ENCODE assay signal across 20 cellular contexts in the genomic region with DNA sequence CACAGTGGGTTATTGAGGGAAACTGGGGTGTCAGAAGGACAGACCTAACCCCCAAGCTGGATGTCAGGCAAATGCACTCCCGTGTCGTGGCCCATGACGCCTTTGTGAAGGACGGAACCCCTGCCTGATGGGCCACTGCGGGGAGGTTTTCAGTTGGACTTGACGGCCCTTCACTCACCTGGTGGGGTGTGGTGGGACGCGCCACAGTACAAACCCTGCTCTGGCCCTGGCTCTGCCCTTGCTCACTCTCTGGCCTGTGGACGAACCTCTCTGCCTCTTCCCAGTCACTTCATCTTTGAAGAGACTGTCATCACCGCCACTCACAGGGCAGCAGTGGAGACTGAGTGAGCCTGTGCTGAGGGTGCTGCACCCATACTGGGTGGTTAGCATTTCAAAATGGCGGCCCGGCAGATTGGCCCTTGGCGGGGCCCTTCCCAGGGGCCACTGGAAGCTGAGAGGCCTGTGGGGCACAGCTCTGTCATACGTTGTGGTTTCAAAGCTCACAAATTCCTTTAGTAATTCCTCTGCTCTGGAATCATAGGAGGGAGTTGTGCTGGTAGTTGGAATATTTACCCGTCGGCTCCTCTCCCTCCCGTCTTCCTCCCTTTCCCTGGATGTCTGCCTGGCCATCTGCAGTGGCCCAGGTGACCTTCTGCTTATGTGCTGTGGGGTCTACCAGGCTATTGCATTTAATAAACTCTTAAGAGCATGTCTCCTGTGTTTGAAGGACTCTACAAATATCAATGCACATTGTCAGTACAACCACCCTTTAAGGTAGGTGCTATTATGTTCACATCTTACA.
DNase-seq lines count a peak whose midpoint lies in the region; ATAC-seq and TF ChIP-seq lines count a peak whose summit lies in the region.
"Had no signal": no experiment of that assay in that cellular context is flagged by ENCODE, and none has a peak within 500 bp of the region (broad histone marks: within the 10 kb centered on the region; RNA-seq: fewer than 3 reads in every experiment).

No MANE protein-coding gene starts in this region.

- 85 to 88% (median 86%) methylated on average over 17 of the region's 17 CpGs for WGBS in psoas muscle, 3 donors
- WGBS in endodermal cell (ENCODE audit: insufficient coverage in 1 of 2, insufficient read length in 1 of 2), 2 experiments = 89 to 97% methylated on average over 7 to 17 of the region's 17 CpGs

- intact Hi-C loops in psoas muscle (cut with DNase I) = no loop called here

- H3K36me3 Mint-ChIP-seq in neural progenitor cell = no peaks in the 10 kb centered on the region
- no peaks in the 10 kb centered on the region for H3K36me3 Mint-ChIP-seq in endodermal cell (ENCODE audit: low read depth)

- H3K27me3 ChIP-seq in neural progenitor cell (no peaks in the 10 kb centered on the region), subcutaneous abdominal adipose tissue (ENCODE audit: control insufficient read depth in 5 of 5, insufficient read depth in 4 of 5, low read length in 5 of 5) (no peaks in the 10 kb centered on the region), psoas muscle (ENCODE audit: insufficient read depth in 3 of 3, low read length in 2 of 3) (no peaks in the 10 kb centered on the region), endodermal cell (ENCODE audit: control insufficient read depth, insufficient read depth, low read length, poor library complexity, severe bottlenecking) (no peaks in the 10 kb centered on the region)
- H3K27me3 ChIP-seq: MG63 had no signal

- in situ Hi-C loops in G401 (cut with HindIII; ENCODE audit: low sequenced_read_pairs) = no loop called here

- peaks cover 21% of the 10 kb centered on the region for H3K4me1 Mint-ChIP-seq in neural progenitor cell
- H3K4me1 Mint-ChIP-seq in endodermal cell = peaks cover 5% of the 10 kb centered on the region

- no peak overlapping the region for H3K4me3 ChIP-seq in coronary artery
- H3K4me3 ChIP-seq in neural progenitor cell = no peak overlapping the region
- no peak overlapping the region for H3K4me3 ChIP-seq in subcutaneous abdominal adipose tissue (ENCODE audit: low read depth in 1 of 5, low read length in 5 of 5)
- no peak overlapping the region for H3K4me3 ChIP-seq in psoas muscle
- no peak overlapping the region for H3K4me3 ChIP-seq in endodermal cell (ENCODE audit: low read length)
- H3K4me3 ChIP-seq: MG63, PC-9 had no signal

- ATAC-seq in psoas muscle (no peak), HG03565 (IDR thresholded peaks at IDR 0.05; ENCODE audit: unreplicated experiment) (no peak)
- ATAC-seq: HCT116 had no signal

- H3K4me3 Mint-ChIP-seq in neural progenitor cell = no peak overlapping the region
- no peak overlapping the region for H3K4me3 Mint-ChIP-seq in endodermal cell
- H3K4me3 Mint-ChIP-seq: CD8-positive, alpha-beta memory T cell had no signal

- no peaks in the 10 kb centered on the region for H3K9me3 Mint-ChIP-seq in neural progenitor cell
- H3K9me3 Mint-ChIP-seq in endodermal cell = no peaks in the 10 kb centered on the region
- H3K9me3 Mint-ChIP-seq: CD8-positive, alpha-beta memory T cell had no signal

- H3K4me2 ChIP-seq in neural progenitor cell = no peak overlapping the region
- H3K4me2 ChIP-seq: PC-9 had no signal

- TF ChIP-seq CTCF in coronary artery (IDR thresholded peaks at IDR 0.05) = no peak
- TF ChIP-seq CTCF in neural progenitor cell (IDR thresholded peaks at IDR 0.05) = no peak
- no peak for TF ChIP-seq CTCF in psoas muscle (IDR thresholded peaks at IDR 0.05)
- no peak for TF ChIP-seq CTCF in endodermal cell (conservative IDR thresholded peaks at IDR 0.05)

- H3K4me1 ChIP-seq in neural progenitor cell (peaks cover 6% of the 10 kb centered on the region), subcutaneous abdominal adipose tissue (ENCODE audit: control insufficient read depth in 5 of 5, insufficient read depth in 5 of 5, low read length in 5 of 5) (peaks cover 3 to 55% (median 47%) of the 10 kb centered on the region in 5 donors), psoas muscle (peaks cover 19% of the 10 kb centered on the region), endodermal cell (ENCODE audit: control insufficient read depth, insufficient read depth, low read length) (no peaks in the 10 kb centered on the region)

- H2AFZ ChIP-seq in neural progenitor cell (replicated peaks) = no peak overlapping the region
- H2AFZ ChIP-seq: PC-9 had no signal

- no peaks in the 10 kb centered on the region for H3F3A ChIP-seq in neural progenitor cell (ENCODE audit: low read depth)

- DNase-seq in G401 (ENCODE audit: low spot score) = peak; percentile 67
- DNase-seq in coronary artery (ENCODE audit: low spot score) = no peak
- DNase-seq in neural progenitor cell (ENCODE audit: low spot score) = no peak
- DNase-seq in psoas muscle = no peak
- no peak for DNase-seq in NCI-H1105 treated with DMSO at 0.1 percent for 48 hours (lab: John Stamatoyannopoulos, UW)
- no peak for DNase-seq in endodermal cell
- DNase-seq: CD8-positive, alpha-beta memory T cell; GF-D8; GOT3; MG63; NCI-H1417 treated with DMSO at 0.1 percent for 48 hours; NCI-H1930; NCI-H510A; PC-9; RPMI8226; SHP77 treated with DMSO at 0.1 percent for 48 hours had no signal

- peaks cover 2% of the 10 kb centered on the region for H3K27me3 Mint-ChIP-seq in neural progenitor cell (ENCODE audit: insufficient read depth, low read depth)
- no peaks in the 10 kb centered on the region for H3K27me3 Mint-ChIP-seq in endodermal cell (ENCODE audit: insufficient read depth)

- H3K79me2 ChIP-seq in neural progenitor cell (ENCODE audit: low read depth) = no peaks in the 10 kb centered on the region

- no peak overlapping the region for H3K9ac ChIP-seq in neural progenitor cell
- peak overlapping the region in 1 of 5 donors; percentile 21 for H3K9ac ChIP-seq in subcutaneous abdominal adipose tissue (ENCODE audit: low read length in 5 of 5)
- no peak overlapping the region for H3K9ac ChIP-seq in endodermal cell (ENCODE audit: extremely low read depth, low read length, poor library complexity, severe bottlenecking)

- H4K20me1 ChIP-seq in neural progenitor cell (ENCODE audit: low read depth) = no peaks in the 10 kb centered on the region

- H3K36me3 ChIP-seq in neural progenitor cell (no peaks in the 10 kb centered on the region), subcutaneous abdominal adipose tissue (ENCODE audit: control insufficient read depth in 5 of 5, insufficient read depth in 5 of 5, low read length in 5 of 5) (peaks cover 0 to 4% (median 0%) of the 10 kb centered on the region in 5 donors), psoas muscle (ENCODE audit: insufficient read depth in 1 of 2, low read depth in 1 of 2) (no peaks in the 10 kb centered on the region), endodermal cell (ENCODE audit: control insufficient read depth, insufficient read depth, low read length) (no peaks in the 10 kb centered on the region)
- H3K36me3 ChIP-seq: MG63 had no signal

- no peaks in the 10 kb centered on the region for H3K9me3 ChIP-seq in neural progenitor cell (ENCODE audit: low read depth)
- H3K9me3 ChIP-seq in subcutaneous abdominal adipose tissue (ENCODE audit: control insufficient read depth in 5 of 5, low read length in 5 of 5) = no peaks in the 10 kb centered on the region
- no peaks in the 10 kb centered on the region for H3K9me3 ChIP-seq in psoas muscle
- H3K9me3 ChIP-seq in endodermal cell (ENCODE audit: control insufficient read depth, low read length) = no peaks in the 10 kb centered on the region
- H3K9me3 ChIP-seq: MG63 had no signal

- peak overlapping the region; percentile 23 for H3K27ac Mint-ChIP-seq in neural progenitor cell
- no peak overlapping the region for H3K27ac Mint-ChIP-seq in endodermal cell

- peak overlapping the region; percentile 41 to 65 for H3K27ac ChIP-seq in coronary artery
- H3K27ac ChIP-seq in neural progenitor cell = no peak overlapping the region
- H3K27ac ChIP-seq in subcutaneous abdominal adipose tissue (ENCODE audit: low read depth, low read length) = peak overlapping the region; percentile 55
- H3K27ac ChIP-seq in psoas muscle = no peak overlapping the region
- H3K27ac ChIP-seq in endodermal cell (ENCODE audit: low read depth, low read length) = no peak overlapping the region
- H3K27ac ChIP-seq: C4-2B, PC-9 had no signal

Comparison
In these comparisons a context has a peak if more than half of its experiments do, and no peak if none do; other contexts are left out.
1. H3K27ac ChIP-seq: peak in coronary artery (2 of 2) and subcutaneous abdominal adipose tissue (single experiment); none in neural progenitor cell (single experiment), psoas muscle (single experiment) and endodermal cell (single experiment).